24 cellular contexts compared by ENCODE assay signal in the genomic region with DNA sequence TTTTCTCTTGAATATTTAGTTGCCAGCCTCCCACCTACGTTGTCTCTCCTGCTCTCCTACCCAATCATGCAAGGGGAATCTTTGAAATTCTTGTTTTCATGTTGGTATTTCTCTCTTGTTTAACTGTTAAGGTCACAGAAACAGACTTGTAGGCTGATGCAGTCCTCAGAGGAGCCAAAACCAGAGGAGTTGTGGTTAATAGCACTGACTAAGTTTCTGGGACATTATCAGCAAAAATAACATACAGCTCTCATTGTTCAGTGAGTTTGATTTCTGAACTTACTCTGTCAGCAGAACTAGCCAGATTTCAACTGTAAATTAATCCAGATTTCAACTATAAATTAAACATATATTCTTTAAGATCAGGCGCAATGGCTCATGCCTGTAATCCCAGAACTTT. TPM values are rescaled to one million over a fixed set of nuclear protein-coding genes. Genes with fewer than 3 reads are reported as not detected.
A peak's percentile ranks its signal among the peaks of the same experiment; 100 is the strongest.
DNase-seq lines count a peak whose midpoint lies in the region; ATAC-seq, FAIRE-seq and TF ChIP-seq lines count a peak whose summit lies in the region.
"Had no signal": no experiment of that assay in that cellular context is flagged by ENCODE, and none has a peak within 500 bp of the region (broad histone marks: within the 10 kb centered on the region; RNA-seq: fewer than 3 reads in every experiment).

No MANE protein-coding gene starts in this region.

- H3F3A ChIP-seq in SK-N-SH (replicated peaks; ENCODE audit: insufficient read depth): no peaks in the 10 kb centered on the region

- H3K4me3 Mint-ChIP-seq in activated CD4-positive, alpha-beta T cell treated with anti-CD3 and anti-CD28 coated beads for 36 hours: no peak overlapping the region
- no peak overlapping the region for H3K4me3 Mint-ChIP-seq in astrocyte (ENCODE audit: unreplicated experiment)

- H3K4me2 ChIP-seq in astrocyte (ENCODE audit: low read length) (no peak overlapping the region), SK-N-SH (no peak overlapping the region)

- intact Hi-C loops in activated CD4-positive, alpha-beta T cell treated with anti-CD3 and anti-CD28 coated beads for 36 hours (cut with DNase I, micrococcal nuclease): no loop called here

- POLR2A ChIA-PET in activated CD4-positive, alpha-beta T cell treated with anti-CD3 and anti-CD28 coated beads for 36 hours (lab: Charles Lee): interaction anchor here (0.7 kb wide), 1 partner anchor 623 kb away, joined by 5 read pairs; no protein-coding TSS in a partner anchor
- POLR2A ChIA-PET in SK-N-SH (lab: Yijun Ruan, JAX): no interaction called here

- DNase-seq in activated CD4-positive, alpha-beta T cell treated with anti-CD3 and anti-CD28 coated beads for 36 hours: no peak
- no peak for DNase-seq in activated CD4-positive, alpha-beta T cell treated with anti-CD3 and anti-CD28 coated beads for 48 hours
- DNase-seq in astrocyte (ENCODE audit: low read depth) (peak; percentile 74), foreskin melanocyte (peak; percentile 37), SK-N-SH (no peak), epidermal melanocyte (ENCODE audit: insufficient read length, low spot score) (no peak)
- DNase-seq: AML-193; C1 segment of cervical spinal cord; CD8-positive, alpha-beta memory T cell; NCI-H1105; NCI-H146; NCI-H2029; NCI-H2227 treated with DMSO at 0.1 percent for 48 hours; NCI-H510A; NCI-H748 treated with DMSO at 0.1 percent for 48 hours; SIG-M5 had no signal

- peak; percentile 36 for ATAC-seq in activated CD4-positive, alpha-beta T cell treated with anti-CD3 and anti-CD28 coated beads for 36 hours
- ATAC-seq in HG03280 (IDR thresholded peaks at IDR 0.05; ENCODE audit: unreplicated experiment): no peak
- ATAC-seq: K562, Panc1, SK-N-SH treated with all-trans-retinoic acid at 6 μM for 48 hours had no signal

- CTCF ChIA-PET in activated CD4-positive, alpha-beta T cell treated with anti-CD3 and anti-CD28 coated beads for 36 hours (lab: Charles Lee): interaction anchor here (1.0 kb wide), 1 partner anchor 169 kb away, joined by 3 read pairs; no protein-coding TSS in a partner anchor
- CTCF ChIA-PET in SK-N-SH (lab: Yijun Ruan, JAX): interaction anchor here (1.5 kb wide), 1 partner anchor 112 kb away, joined by 4 read pairs; no protein-coding TSS in a partner anchor

- H3K36me3 ChIP-seq in astrocyte (ENCODE audit: insufficient read depth, low read length) (no peaks in the 10 kb centered on the region), SK-N-SH (replicated peaks in 1 of 2; ENCODE audit: control insufficient read depth in 1 of 2, insufficient read depth in 2 of 2, low read length in 1 of 2) (no peaks in the 10 kb centered on the region)

- H3K27me3 ChIP-seq in astrocyte (ENCODE audit: insufficient read depth, low read length) (peaks cover 3% of the 10 kb centered on the region), SK-N-SH (ENCODE audit: insufficient read depth) (no peaks in the 10 kb centered on the region)

- H3K4me1 Mint-ChIP-seq in activated CD4-positive, alpha-beta T cell treated with anti-CD3 and anti-CD28 coated beads for 36 hours: peaks cover 6% of the 10 kb centered on the region
- no peaks in the 10 kb centered on the region for H3K4me1 Mint-ChIP-seq in astrocyte (ENCODE audit: low read depth, unreplicated experiment)

- H3K9me3 Mint-ChIP-seq in activated CD4-positive, alpha-beta T cell treated with anti-CD3 and anti-CD28 coated beads for 36 hours (ENCODE audit: low read depth): no peaks in the 10 kb centered on the region
- H3K9me3 Mint-ChIP-seq in astrocyte (ENCODE audit: unreplicated experiment): no peaks in the 10 kb centered on the region
- H3K9me3 Mint-ChIP-seq: CD8-positive, alpha-beta memory T cell had no signal

- H2AFZ ChIP-seq in astrocyte (ENCODE audit: low read depth, low read length) (no peak overlapping the region), SK-N-SH (ENCODE audit: low read depth) (no peak overlapping the region)

- H4K20me1 ChIP-seq in astrocyte (ENCODE audit: insufficient read depth, low read length) (no peaks in the 10 kb centered on the region), SK-N-SH (ENCODE audit: insufficient read depth) (no peaks in the 10 kb centered on the region)

- H3K36me3 Mint-ChIP-seq in activated CD4-positive, alpha-beta T cell treated with anti-CD3 and anti-CD28 coated beads for 36 hours (ENCODE audit: low read depth): no peaks in the 10 kb centered on the region
- H3K36me3 Mint-ChIP-seq in astrocyte (ENCODE audit: low read depth, unreplicated experiment): no peaks in the 10 kb centered on the region

- H3K9me2 ChIP-seq in SK-N-SH: no peaks in the 10 kb centered on the region

- no peak for TF ChIP-seq RAD21 in SK-N-SH (IDR thresholded peaks at IDR 0.05; ENCODE audit: low read length)

- H3K4me3 ChIP-seq in astrocyte (ENCODE audit: insufficient read depth, low read depth, low read length): no peak overlapping the region
- H3K4me3 ChIP-seq in SK-N-SH (ENCODE audit: low read depth in 2 of 2, low read length in 1 of 2): no peak overlapping the region
- H3K4me3 ChIP-seq: K562 had no signal

- no peaks in the 10 kb centered on the region for H3K79me2 ChIP-seq in astrocyte (ENCODE audit: insufficient read depth, low read length)
- no peaks in the 10 kb centered on the region for H3K79me2 ChIP-seq in SK-N-SH (ENCODE audit: insufficient read depth)

- TF ChIP-seq EP300 in SK-N-SH (IDR thresholded peaks at IDR 0.05; ENCODE audit: borderline replicate concordance in 1 of 2, low read depth in 1 of 2, low read length in 1 of 2): no peak

- H3K9ac ChIP-seq in astrocyte (ENCODE audit: low read length): no peak overlapping the region
- no peak overlapping the region for H3K9ac ChIP-seq in SK-N-SH

- 84% methylated on average over 2 of the region's 2 CpGs for WGBS in SK-N-SH (ENCODE audit: low lambda C conversion rate)

- no peaks in the 10 kb centered on the region for H3K27me3 Mint-ChIP-seq in activated CD4-positive, alpha-beta T cell treated with anti-CD3 and anti-CD28 coated beads for 36 hours
- no peaks in the 10 kb centered on the region for H3K27me3 Mint-ChIP-seq in astrocyte (ENCODE audit: low read depth, unreplicated experiment)
- H3K27me3 Mint-ChIP-seq: CD8-positive, alpha-beta memory T cell had no signal

- TF ChIP-seq CTCF in astrocyte (IDR thresholded peaks at IDR 0.05; ENCODE audit: insufficient read depth, low read depth, low read length) (no peak), SK-N-SH (IDR thresholded peaks at IDR 0.05) (no peak)

- H3K4me1 ChIP-seq in astrocyte (ENCODE audit: insufficient read depth, low read length) (no peaks in the 10 kb centered on the region), SK-N-SH (ENCODE audit: control insufficient read depth in 1 of 2, insufficient read depth in 2 of 2, low read depth in 1 of 2, low read length in 1 of 2) (no peaks in the 10 kb centered on the region)

- no peak for FAIRE-seq in astrocyte (lab: Jason Lieb, UNC)
- FAIRE-seq: G401.6, GM12892, GM18507, GM19239, K562 had no signal

- H3K27ac ChIP-seq in astrocyte (ENCODE audit: low read depth, low read length): no peak overlapping the region
- no peak overlapping the region for H3K27ac ChIP-seq in SK-N-SH (ENCODE audit: low read depth in 2 of 2, low read length in 1 of 2)

- no peaks in the 10 kb centered on the region for H3K9me3 ChIP-seq in astrocyte (ENCODE audit: insufficient read depth, low read depth, low read length)
- H3K9me3 ChIP-seq in SK-N-SH: no peaks in the 10 kb centered on the region

- no peak overlapping the region for H3K27ac Mint-ChIP-seq in activated CD4-positive, alpha-beta T cell treated with anti-CD3 and anti-CD28 coated beads for 36 hours
- no peak overlapping the region for H3K27ac Mint-ChIP-seq in astrocyte (ENCODE audit: unreplicated experiment)

TF ChIP-seq in SK-N-SH, 30 proteins besides CTCF, POLR2A, EP300 and RAD21:
- TF ChIP-seq RCOR1 (IDR thresholded peaks at IDR 0.05; ENCODE audit: low read length) (no peak), FOXJ3 (CRISPR knock-in tag; IDR thresholded peaks at IDR 0.05) (no peak), CHD2 (IDR thresholded peaks at IDR 0.05; ENCODE audit: low read length, partially characterized antibody) (no peak)

RNA-seq across cellular contexts. Expression of gene CUL1, which starts 11.1 kb away (rescaled TPM):
- total RNA-seq in activated CD4-positive, alpha-beta T cell treated with anti-CD3 and anti-CD28 coated beads for 36 hours: 10 to 100 TPM; 72.7 to 76.7 TPM
- 56.3 and 60.2 TPM in 2 replicates for total RNA-seq in astrocyte
- polyA plus RNA-seq in SK-N-SH (2012; rRNA removed): 45.2 and 50.0 TPM in 2 replicates
- polyA plus RNA-seq in SK-N-SH (2012; cell fraction: cytosol; rRNA removed): 56.0 and 56.7 TPM in 2 replicates
- 30.2 and 49.4 TPM in 2 replicates for polyA plus RNA-seq in SK-N-SH (2012; cell fraction: nucleus; rRNA removed)

Comparison
In these comparisons a context has a peak if more than half of its experiments do, and no peak if none do; other contexts are left out.
1. DNase-seq: peak in astrocyte (single experiment) and foreskin melanocyte (single experiment); none in activated CD4-positive, alpha-beta T cell treated with anti-CD3 and anti-CD28 coated beads for 36 hours (single experiment), activated CD4-positive, alpha-beta T cell treated with anti-CD3 and anti-CD28 coated beads for 48 hours (single experiment), SK-N-SH (single experiment) and epidermal melanocyte (single experiment).